In genomic region chr9:35675732-35676392, GRCh38 we compare ENCODE assay signal across 8 cellular contexts. TPM values are rescaled to one million over a fixed set of nuclear protein-coding genes. Genes with fewer than 3 reads are reported as not detected.
DNase-seq lines count a peak whose midpoint lies in the region; ATAC-seq, FAIRE-seq and TF ChIP-seq lines count a peak whose summit lies in the region.
"Had no signal": no experiment of that assay in that cellular context is flagged by ENCODE, and none has a peak within 500 bp of the region (broad histone marks: within the 10 kb centered on the region; RNA-seq: fewer than 3 reads in every experiment).

No MANE protein-coding gene starts in this region.

- H3K4me1 ChIP-seq in HUES64 (ENCODE audit: insufficient read depth, low read length) (no peaks in the 10 kb centered on the region), spleen (peaks cover 0 to 24% (median 16%) of the 10 kb centered on the region in 6 donors)

- H3K27me3 ChIP-seq in HUES64 (ENCODE audit: insufficient read depth, low read length) (peaks cover 15% of the 10 kb centered on the region), spleen (replicated peaks in 1 of 7) (peaks cover 0 to 17% (median 4%) of the 10 kb centered on the region in 7 donors)

- H3K9me3 ChIP-seq in HUES64 (ENCODE audit: insufficient read depth, low read depth, low read length) = no peaks in the 10 kb centered on the region
- no peaks in the 10 kb centered on the region for H3K9me3 ChIP-seq in spleen

- peak overlapping the region; percentile 71 for H3K9ac ChIP-seq in HUES64 (ENCODE audit: low read depth, low read length)

- H3K4me3 Mint-ChIP-seq in activated naive CD8-positive, alpha-beta T cell treated with anti-CD3 and anti-CD28 coated beads, Interleukin-2, amount 10 ng/mL, durations not matched to agents 7 days and 5 days = peak overlapping the region; percentile 76

- peaks cover 30% of the 10 kb centered on the region for H3K27me3 Mint-ChIP-seq in activated naive CD8-positive, alpha-beta T cell treated with anti-CD3 and anti-CD28 coated beads, Interleukin-2, amount 10 ng/mL, durations not matched to agents 7 days and 5 days

- no peaks in the 10 kb centered on the region for H3K36me3 Mint-ChIP-seq in activated naive CD8-positive, alpha-beta T cell treated with anti-CD3 and anti-CD28 coated beads, Interleukin-2, amount 10 ng/mL, durations not matched to agents 7 days and 5 days

- DNase-seq in activated naive CD8-positive, alpha-beta T cell treated with anti-CD3 and anti-CD28 coated beads, Interleukin-2, amount 10 ng/mL, durations not matched to agents 7 days and 5 days = peak; percentile 64
- DNase-seq in iPS-NIHi11 (ENCODE audit: low spot score) = peak; percentile 95
- peak; percentile 82 for DNase-seq in spleen
- DNase-seq in NCI-H510A (lab: John Stamatoyannopoulos, UW) = no peak
- no peak for DNase-seq in frontal cortex (ENCODE audit: low spot score in 2 of 2)

- 6% methylated on average over 51 of the region's 51 CpGs for WGBS in HUES64
- WGBS in spleen, 5 donors = 9 to 14% (median 10%) methylated on average over 22 to 51 of the region's 51 CpGs

- no peak for FAIRE-seq in frontal cortex (lab: Jason Lieb, UNC)

- TF ChIP-seq CTCF in spleen (IDR thresholded peaks at IDR 0.05 in 8 of 11, conservative IDR thresholded peaks at IDR 0.05 in 3 of 11) = peak in 1 of 11 experiments; percentile 15

- H3K9me3 Mint-ChIP-seq in activated naive CD8-positive, alpha-beta T cell treated with anti-CD3 and anti-CD28 coated beads, Interleukin-2, amount 10 ng/mL, durations not matched to agents 7 days and 5 days = no peaks in the 10 kb centered on the region

- H3K27ac ChIP-seq in HUES64 (ENCODE audit: low read depth, low read length) (peak overlapping the region; percentile 52; the same call in 1 of the 2 replicates), spleen (no peak overlapping the region)

- no peak for TF ChIP-seq POLR2A in spleen (IDR thresholded peaks at IDR 0.05)

- peaks cover 10% of the 10 kb centered on the region for H3K4me1 Mint-ChIP-seq in activated naive CD8-positive, alpha-beta T cell treated with anti-CD3 and anti-CD28 coated beads, Interleukin-2, amount 10 ng/mL, durations not matched to agents 7 days and 5 days

- H3K36me3 ChIP-seq in HUES64 (ENCODE audit: insufficient read depth, low read length) (no peaks in the 10 kb centered on the region), spleen (no peaks in the 10 kb centered on the region)

- H3K4me3 ChIP-seq in HUES64 (ENCODE audit: low read length) (peak overlapping the region; percentile 57), spleen (peak overlapping the region; percentile 31 to 72 (median 46))

- peak; percentile 73 for ATAC-seq in activated naive CD8-positive, alpha-beta T cell treated with anti-CD3 and anti-CD28 coated beads, Interleukin-2, amount 10 ng/mL, durations not matched to agents 7 days and 5 days (ENCODE audit: low read depth)
- no peak for ATAC-seq in HG03432 (IDR thresholded peaks at IDR 0.05; ENCODE audit: unreplicated experiment)

- intact Hi-C loops in spleen (cut with DNase I; ENCODE audit: low total_unique reads) = no loop called here

- H3K27ac Mint-ChIP-seq in activated naive CD8-positive, alpha-beta T cell treated with anti-CD3 and anti-CD28 coated beads, Interleukin-2, amount 10 ng/mL, durations not matched to agents 7 days and 5 days = no peak overlapping the region

- POLR2A ChIA-PET in activated naive CD8-positive, alpha-beta T cell treated with anti-CD3 and anti-CD28 coated beads, Interleukin-2, amount 10 ng/mL, durations not matched to agents 7 days and 5 days (lab: Charles Lee) = interaction anchor here (0.7 to 2.6 kb wide), 9 partner anchors 11 to 72 kb away, joined by 3 to 18 read pairs (median 3); partner anchors contain the start of genes ARHGEF39, CCDC107, RMRP and TPM2

RNA-seq across cellular contexts. Expression of gene CA9, which starts 2.1 kb away (rescaled TPM):
- 1.4 TPM for polyA plus RNA-seq in HUES64 (2013, experiment 1 of 2)
- polyA plus RNA-seq in HUES64 (2013, experiment 2 of 2) = 1.3 TPM
- total RNA-seq in activated naive CD8-positive, alpha-beta T cell treated with anti-CD3 and anti-CD28 coated beads, Interleukin-2, amount 10 ng/mL, durations not matched to agents 7 days and 5 days = 1 to 10 TPM in 1 of 2 experiments, under 1 TPM in 1; 0.86 to 1.2 TPM
- total RNA-seq in spleen (not detected), frontal cortex (0.82 TPM)
- polyA plus RNA-seq in spleen = under 1 TPM in 2 of 3 donors, not detected in 1; 0.26 to 0.30 TPM
- total RNA-seq: myocyte had no signal

RNA-seq across cellular contexts. Expression of gene ARHGEF39, which starts 10.9 kb away (rescaled TPM):
- polyA plus RNA-seq in HUES64 (2013, experiment 1 of 2) = 15.7 TPM
- 17.3 TPM for polyA plus RNA-seq in HUES64 (2013, experiment 2 of 2)
- 10 to 100 TPM; 13.1 to 13.4 TPM for total RNA-seq in activated naive CD8-positive, alpha-beta T cell treated with anti-CD3 and anti-CD28 coated beads, Interleukin-2, amount 10 ng/mL, durations not matched to agents 7 days and 5 days
- 1 to 10 TPM in 6 of 7 donors, under 1 TPM in 1; 0.95 to 2.8 (median 1.4) TPM for total RNA-seq in spleen
- polyA plus RNA-seq in spleen = 1 to 10 TPM in 2 of 3 donors, under 1 TPM in 1; 0.89 to 2.9 (median 1.1) TPM
- 0.41 TPM for total RNA-seq in frontal cortex
- total RNA-seq: myocyte had no signal

RNA-seq across cellular contexts. Expression of gene TPM2, which starts 13.9 kb away (rescaled TPM):
- polyA plus RNA-seq in HUES64 (2013, experiment 1 of 2) = 223 TPM
- polyA plus RNA-seq in HUES64 (2013, experiment 2 of 2) = 220 TPM
- total RNA-seq in activated naive CD8-positive, alpha-beta T cell treated with anti-CD3 and anti-CD28 coated beads, Interleukin-2, amount 10 ng/mL, durations not matched to agents 7 days and 5 days = 10 to 100 TPM; 35.7 to 36.9 TPM
- 100 to 1,000 TPM in 2 of 7 donors, 10 to 100 TPM in 5; 43.1 to 231 (median 79.2) TPM for total RNA-seq in spleen
- 100 to 1,000 TPM; 148 to 237 (median 190) TPM for polyA plus RNA-seq in spleen
- 11.0 TPM for total RNA-seq in frontal cortex

RNA-seq across cellular contexts. Expression of gene CCDC107, which starts 17.8 kb away (rescaled TPM):
- 9.9 TPM for polyA plus RNA-seq in HUES64 (2013, experiment 1 of 2)
- polyA plus RNA-seq in HUES64 (2013, experiment 2 of 2) = 12.9 TPM
- total RNA-seq in activated naive CD8-positive, alpha-beta T cell treated with anti-CD3 and anti-CD28 coated beads, Interleukin-2, amount 10 ng/mL, durations not matched to agents 7 days and 5 days = 10 to 100 TPM; 32.7 to 36.3 TPM
- total RNA-seq in spleen (10 to 100 TPM; 14.4 to 24.2 (median 20.8) TPM), frontal cortex (10.6 TPM)
- polyA plus RNA-seq in spleen = 10 to 100 TPM; 35.3 to 46.9 (median 37.0) TPM

RNA-seq across cellular contexts. Expression of gene RMRP, which starts 18.0 kb away (rescaled TPM):
- 9,126 TPM for polyA plus RNA-seq in HUES64 (2013, experiment 1 of 2)
- 12,827 TPM for polyA plus RNA-seq in HUES64 (2013, experiment 2 of 2)
- total RNA-seq in activated naive CD8-positive, alpha-beta T cell treated with anti-CD3 and anti-CD28 coated beads, Interleukin-2, amount 10 ng/mL, durations not matched to agents 7 days and 5 days = over 10,000 TPM; 10,447 to 10,452 TPM
- total RNA-seq in spleen = over 10,000 TPM in 5 of 7 donors, 1,000 to 10,000 TPM in 2; 5,541 to 28,996 (median 23,209) TPM
- polyA plus RNA-seq in spleen = 100 to 1,000 TPM in 1 of 3 donors, 10 to 100 TPM in 1, not detected in 1; 42.1 to 285 TPM
- 133,388 TPM for total RNA-seq in frontal cortex

Comparison
In these comparisons a context has a peak if more than half of its experiments do, and no peak if none do; other contexts are left out.
1. DNase-seq: peak in activated naive CD8-positive, alpha-beta T cell treated with anti-CD3 and anti-CD28 coated beads, Interleukin-2, amount 10 ng/mL, durations not matched to agents 7 days and 5 days (single experiment), iPS-NIHi11 (single experiment) and spleen (single experiment); none in NCI-H510A (single experiment) and frontal cortex (0 of 2).